12 cellular contexts compared by ENCODE assay signal in genomic region chr4:36081185-36081584, GRCh38.
DNase-seq lines count a peak whose midpoint lies in the region; ATAC-seq and TF ChIP-seq lines count a peak whose summit lies in the region.
"Had no signal": no experiment of that assay in that cellular context is flagged by ENCODE, and none has a peak within 500 bp of the region (broad histone marks: within the 10 kb centered on the region; RNA-seq: fewer than 3 reads in every experiment).

No MANE protein-coding gene starts in this region.

- TF ChIP-seq POLR2A in stomach (IDR thresholded peaks at IDR 0.05) = no peak

- WGBS in stomach, 5 donors = 83 to 89% (median 87%) methylated on average over 3 of the region's 3 CpGs

- no peaks in the 10 kb centered on the region for H3K4me1 ChIP-seq in stomach

- DNase-seq in GM10266 (ENCODE audit: extremely low spot score) = peak; percentile 49
- no peak for DNase-seq in AG08395 (ENCODE audit: low spot score)
- DNase-seq in stomach = no peak
- DNase-seq in cortex of kidney (lab: John Stamatoyannopoulos, UW) = no peak
- DNase-seq in DMS53 treated with DMSO at 0.1 percent for 48 hours (lab: John Stamatoyannopoulos, UW; ENCODE audit: unreplicated experiment) = no peak
- DNase-seq: CD4-positive, alpha-beta T cell; NCI-H1105; SHP77; trophoblast cell had no signal

- ATAC-seq in GM18873 (IDR thresholded peaks at IDR 0.05; ENCODE audit: low FRiP score, unreplicated experiment) (peak; percentile 89), HG02588 (IDR thresholded peaks at IDR 0.05; ENCODE audit: unreplicated experiment) (peak; percentile 96), HG03457 (IDR thresholded peaks at IDR 0.05; ENCODE audit: unreplicated experiment) (peak; percentile 95)

- H3K27ac ChIP-seq in stomach = no peak overlapping the region

- TF ChIP-seq CTCF in GM10266 (IDR thresholded peaks at IDR 0.05; ENCODE audit: control insufficient read depth, insufficient read depth, low read depth, missing control alignments) (no peak), stomach (IDR thresholded peaks at IDR 0.05) (no peak)

- no peaks in the 10 kb centered on the region for H3K27me3 ChIP-seq in stomach

- no peaks in the 10 kb centered on the region for H3K9me3 ChIP-seq in stomach

- intact Hi-C loops in stomach (cut with DNase I; ENCODE audit: low total_unique reads) = no loop called here

- no peak for TF ChIP-seq EP300 in stomach (IDR thresholded peaks at IDR 0.05)

- no peak overlapping the region for H3K4me3 ChIP-seq in stomach

- H3K36me3 ChIP-seq in stomach = peaks cover 0 to 41% (median 27%) of the 10 kb centered on the region in 4 donors
